Comparison of ENCODE assay signal across 19 cellular contexts in genomic region chr14:91017011-91017410, GRCh38. TPM values are rescaled to one million over a fixed set of nuclear protein-coding genes. Genes with fewer than 3 reads are reported as not detected.
DNase-seq lines count a peak whose midpoint lies in the region; ATAC-seq, FAIRE-seq and TF ChIP-seq lines count a peak whose summit lies in the region.
"Had no signal": no experiment of that assay in that cellular context is flagged by ENCODE, and none has a peak within 500 bp of the region (broad histone marks: within the 10 kb centered on the region; RNA-seq: fewer than 3 reads in every experiment).

No MANE protein-coding gene starts in this region.

- no peak overlapping the region for H4K12ac ChIP-seq in trophoblast cell (ENCODE audit: low read depth, low read length)

- no peak overlapping the region for H2AFZ ChIP-seq in trophoblast cell (ENCODE audit: insufficient read depth, low read length, poor library complexity)
- H2AFZ ChIP-seq: GM23338 had no signal

- H3K27ac ChIP-seq in right atrium auricular region (no peak overlapping the region), trophoblast cell (ENCODE audit: low read depth, low read length) (no peak overlapping the region)

- H3K4me3 ChIP-seq in right atrium auricular region (no peak overlapping the region), trophoblast cell (ENCODE audit: low read depth, low read length) (no peak overlapping the region)
- H3K4me3 ChIP-seq: GM23338 had no signal

- no peak overlapping the region for H3K18ac ChIP-seq in trophoblast cell (ENCODE audit: low read length)

- FAIRE-seq in GM12891 (lab: Jason Lieb, UNC) (peak; percentile 70), HTR-8/SVneo (lab: Jason Lieb, UNC) (peak; percentile 55)
- FAIRE-seq: GM12892, GM19239 had no signal

- no peak overlapping the region for H3K4ac ChIP-seq in trophoblast cell (ENCODE audit: low read depth, low read length)

- H4K8ac ChIP-seq in trophoblast cell (ENCODE audit: low read depth, low read length): no peak overlapping the region

- H3K4me1 ChIP-seq in right atrium auricular region (peaks cover 0 to 4% of the 10 kb centered on the region in 2 donors), trophoblast cell (ENCODE audit: control insufficient read depth in 1 of 2, insufficient read depth in 2 of 2, low read length in 2 of 2) (no peaks in the 10 kb centered on the region)

- H3K9ac ChIP-seq in trophoblast cell (ENCODE audit: low read length): peak overlapping the region; percentile 18

- TF ChIP-seq CTCF in right atrium auricular region (IDR thresholded peaks at IDR 0.05): no peak

- H2BK120ac ChIP-seq in trophoblast cell (ENCODE audit: insufficient read depth, low read length, poor library complexity): no peak overlapping the region

- H3K4me2 ChIP-seq in trophoblast cell (ENCODE audit: low read length): no peak overlapping the region
- H3K4me2 ChIP-seq: GM23338 had no signal

- H3K14ac ChIP-seq in trophoblast cell (ENCODE audit: low read length): no peak overlapping the region

- no peak overlapping the region for H2BK12ac ChIP-seq in trophoblast cell (ENCODE audit: low read length)

- intact Hi-C loops in Right ventricle myocardium inferior (cut with DNase I): no loop called here

- no peak for TF ChIP-seq POLR2A in GM12891 (IDR thresholded peaks at IDR 0.05; ENCODE audit: low read depth, low read length)

- H3K9me3 ChIP-seq in right atrium auricular region (no peaks in the 10 kb centered on the region), trophoblast cell (ENCODE audit: insufficient read depth, low read depth, low read length) (no peaks in the 10 kb centered on the region)

- H4K91ac ChIP-seq in trophoblast cell (ENCODE audit: low read depth, low read length): no peak overlapping the region

- H3K27me3 ChIP-seq in right atrium auricular region (no peaks in the 10 kb centered on the region), trophoblast cell (ENCODE audit: insufficient read depth, low read length) (no peaks in the 10 kb centered on the region)

- H3K79me1 ChIP-seq in trophoblast cell (ENCODE audit: low read length): no peaks in the 10 kb centered on the region

- no peak overlapping the region for H3K23ac ChIP-seq in trophoblast cell (ENCODE audit: low read length)

- DNase-seq in Right ventricle myocardium inferior (ENCODE audit: missing footprints) (no peak), right atrium auricular region (ENCODE audit: low spot score) (no peak), GM12891 (ENCODE audit: insufficient read length, low spot score) (no peak), HTR-8/SVneo (ENCODE audit: insufficient read length, low spot score) (no peak), trophoblast cell (no peak), kidney glomerular epithelial cell (lab: John Stamatoyannopoulos, UW) (no peak)
- DNase-seq: C1 segment of cervical spinal cord; Calu3; CD4-positive, alpha-beta memory T cell; COR-L47; DMS53; DMS79 treated with DMSO at 0.1 percent for 48 hours; GF-D8; H9 had no signal

- H2AK5ac ChIP-seq in trophoblast cell (ENCODE audit: low read length): no peak overlapping the region

- no peak overlapping the region for H2BK5ac ChIP-seq in trophoblast cell (ENCODE audit: low read depth, low read length, poor library complexity)

- no CpG with 5 or more reads among the region's 2 CpGs for WGBS in trophoblast cell (ENCODE audit: extremely low coverage, insufficient coverage, insufficient read length)

- no peaks in the 10 kb centered on the region for H3K79me2 ChIP-seq in trophoblast cell (ENCODE audit: control insufficient read depth, insufficient read depth, low read length, poor library complexity)

- ATAC-seq in Right ventricle myocardium inferior: peak; percentile 44
- no peak for ATAC-seq in GM18870 (IDR thresholded peaks at IDR 0.05; ENCODE audit: unreplicated experiment)
- ATAC-seq: GM23338, HCT116 had no signal

- H3K36me3 ChIP-seq in right atrium auricular region (no peaks in the 10 kb centered on the region), trophoblast cell (ENCODE audit: control insufficient read depth in 1 of 2, insufficient read depth in 2 of 2, low read length in 2 of 2) (peaks cover 0 to 2% of the 10 kb centered on the region in 2 experiments)

TF ChIP-seq in GM12891, 5 proteins besides CTCF, POLR2A, EP300 and RAD21:
- no peak for TF ChIP-seq SPI1 (IDR thresholded peaks at IDR 0.05; ENCODE audit: low read depth, low read length)
- TF ChIP-seq TAF1 (IDR thresholded peaks at IDR 0.05; ENCODE audit: low read depth, low read length): no peak
- TF ChIP-seq POU2F2 (IDR thresholded peaks at IDR 0.05; ENCODE audit: low read depth, low read length): no peak
- TF ChIP-seq PAX5 (IDR thresholded peaks at IDR 0.05; ENCODE audit: insufficient read depth, low read length, severe bottlenecking): no peak
- no peak for TF ChIP-seq POLR2AphosphoS5 (IDR thresholded peaks at IDR 0.05; ENCODE audit: low read depth, low read length)
TF ChIP-seq in GM12891: peak in this region for 0.

RNA-seq across cellular contexts. Expression of gene RPS6KA5, which starts 43.4 kb away (rescaled TPM):
- total RNA-seq in Right ventricle myocardium inferior (10.6 TPM), right atrium auricular region (1 to 10 TPM; 5.3 to 9.6 TPM)
- 0.54 TPM for polyA plus RNA-seq in GM12891 (2012; ENCODE audit: low read depth, missing spikeins)
- polyA plus RNA-seq in trophoblast cell (2013): 15.7 and 15.9 TPM in 2 replicates
